Comparison of ENCODE assay signal across 1 cellular context in the genomic region with DNA sequence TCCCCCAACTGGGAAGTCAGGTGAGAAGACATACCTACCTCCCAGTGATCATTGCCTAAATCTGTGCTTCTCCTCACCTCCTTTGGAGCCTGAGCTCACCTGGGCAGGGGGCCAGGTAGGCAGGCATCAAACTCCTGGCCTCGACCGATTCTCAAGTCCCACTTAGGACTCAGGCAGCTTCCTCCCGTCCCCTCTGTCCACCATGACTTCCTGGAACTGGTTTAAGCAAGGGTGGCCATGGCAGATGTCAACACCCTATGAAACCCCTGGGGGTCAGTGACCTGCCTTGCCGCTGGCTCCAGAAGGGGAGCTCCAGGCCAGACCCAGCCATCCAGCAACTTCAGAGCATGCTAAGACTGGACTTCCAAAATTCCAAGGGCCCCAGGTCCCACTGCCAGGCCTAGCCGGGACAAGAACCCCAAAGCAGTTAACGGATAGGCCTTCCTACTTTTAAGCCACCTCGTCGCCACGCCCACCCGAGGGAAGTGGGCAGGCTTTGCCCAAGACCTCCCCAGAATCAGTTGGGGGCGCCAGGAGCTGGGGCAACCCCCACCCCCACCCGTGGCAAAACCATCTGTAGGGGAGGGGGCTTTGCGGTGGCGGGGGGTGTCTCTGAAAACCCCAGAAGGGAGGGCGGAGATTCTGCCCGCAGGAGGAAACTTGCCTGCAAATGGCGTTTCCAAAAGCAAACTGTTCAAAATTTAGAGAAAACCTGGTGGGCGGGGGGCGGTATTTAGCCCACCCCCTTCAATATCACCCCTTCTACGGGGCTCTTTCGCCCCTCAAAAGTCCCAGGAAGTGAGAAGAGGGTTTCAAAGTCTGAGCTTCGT.
TF ChIP-seq lines count a peak whose summit lies in the region.

No MANE protein-coding gene starts in this region.

TF ChIP-seq in H1, 55 proteins besides CTCF, POLR2A, EP300 and RAD21:
- TF ChIP-seq SP1 (IDR thresholded peaks at IDR 0.05; ENCODE audit: low read depth, low read length) (no peak), JUN (IDR thresholded peaks at IDR 0.05; ENCODE audit: low read depth, low read length) (no peak), GTF2F1 (IDR thresholded peaks at IDR 0.05; ENCODE audit: borderline replicate concordance, low read depth, low read length) (no peak), KDM4A (IDR thresholded peaks at IDR 0.05; ENCODE audit: low read depth, low read length, severe bottlenecking) (no peak), HDAC2 (IDR thresholded peaks at IDR 0.05; ENCODE audit: borderline replicate concordance in 1 of 2, low read depth in 2 of 2, low read length in 2 of 2) (0 out of 4 replicates have a peak, but pooled peaks of 1 of the 2 experiments have one; percentile 2), ASH2L (IDR thresholded peaks at IDR 0.05; ENCODE audit: low read length) (peak; percentile 20), ATF3 (IDR thresholded peaks at IDR 0.05; ENCODE audit: insufficient read depth, low read depth, low read length) (no peak), CHD2 (IDR thresholded peaks at IDR 0.05; ENCODE audit: low read length) (no peak), TAF1 (IDR thresholded peaks at IDR 0.05; ENCODE audit: low read depth, low read length) (no peak), TCF12 (IDR thresholded peaks at IDR 0.05; ENCODE audit: low read depth, low read length) (no peak), CBX8 (IDR thresholded peaks at IDR 0.05; ENCODE audit: borderline replicate concordance, low read depth, low read length) (no peak), SIN3A (conservative IDR thresholded peaks at IDR 0.05 in 1 of 2, IDR thresholded peaks at IDR 0.05 in 1 of 2; ENCODE audit: low read depth in 1 of 2, low read length in 2 of 2) (0 out of 4 replicates have a peak, but pooled peaks of 1 of the 2 experiments have one; percentile 13), TAF7 (optimal IDR thresholded peaks at IDR 0.05; ENCODE audit: borderline replicate concordance, low read depth, low read length) (no peak), POLR2AphosphoS5 (IDR thresholded peaks at IDR 0.05; ENCODE audit: low read depth, low read length) (no peak), CHD1 (IDR thresholded peaks at IDR 0.05; ENCODE audit: low read depth, low read length) (no peak), PHF8 (conservative IDR thresholded peaks at IDR 0.05; ENCODE audit: low read depth, low read length) (no peak), NANOG (IDR thresholded peaks at IDR 0.05; ENCODE audit: insufficient read depth, low read depth, low read length, poor library complexity, severe bottlenecking) (no peak), NRF1 (IDR thresholded peaks at IDR 0.05; ENCODE audit: low read depth, low read length) (no peak), CBX5 (IDR thresholded peaks at IDR 0.05; ENCODE audit: low read depth, low read length) (no peak), SAP30 (IDR thresholded peaks at IDR 0.05; ENCODE audit: insufficient read depth, insufficient replicate concordance, low read length) (peak; percentile 66), SP2 (IDR thresholded peaks at IDR 0.05; ENCODE audit: low read length) (no peak)
TF ChIP-seq in H1: peak in this region for 4.
